9 cellular contexts compared by ENCODE assay signal in the genomic region with DNA sequence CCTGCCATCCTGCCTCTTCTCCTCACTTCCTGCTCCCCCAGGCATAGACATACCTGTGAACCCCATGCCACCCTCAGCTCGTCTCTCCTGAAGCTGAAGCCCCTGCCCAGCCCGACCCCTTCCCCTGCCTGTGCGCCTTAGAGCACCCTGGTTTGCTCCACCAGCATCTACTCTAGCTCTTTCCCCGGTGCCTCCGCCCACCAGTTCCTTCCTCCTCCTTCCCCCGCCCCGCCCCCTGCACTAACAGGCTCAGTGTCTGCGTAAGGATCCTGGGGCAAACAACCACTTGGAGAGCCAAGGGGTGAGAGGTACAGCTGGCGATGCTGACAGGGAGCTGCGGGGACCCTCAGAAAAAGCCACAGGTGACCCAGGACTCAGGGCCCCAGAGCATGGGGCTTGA. TPM values are rescaled to one million over a fixed set of nuclear protein-coding genes. Genes with fewer than 3 reads are reported as not detected.
A peak's percentile ranks its signal among the peaks of the same experiment; 100 is the strongest.
DNase-seq lines count a peak whose midpoint lies in the region; ATAC-seq and TF ChIP-seq lines count a peak whose summit lies in the region.
"Had no signal": no experiment of that assay in that cellular context is flagged by ENCODE, and none has a peak within 500 bp of the region (broad histone marks: within the 10 kb centered on the region; RNA-seq: fewer than 3 reads in every experiment).

No MANE protein-coding gene starts in this region.

- H3K4me1 Mint-ChIP-seq in stimulated activated naive CD8-positive, alpha-beta T cell treated with anti-CD3 and anti-CD28 coated beads, Interleukin-15, Interleukin-2, amounts not matched to agents 100 ng/mL and 50 ng/mL, for 24 hours (ENCODE audit: low read depth) = peaks cover 16% of the 10 kb centered on the region

- H3K36me3 ChIP-seq in left lung = no peaks in the 10 kb centered on the region

- no peak overlapping the region for H3K4me3 ChIP-seq in left lung

- H3K4me1 ChIP-seq in left lung = peaks cover 0 to 15% of the 10 kb centered on the region in 2 donors
- H3K4me1 ChIP-seq in foreskin keratinocyte = no peaks in the 10 kb centered on the region

- TF ChIP-seq CTCF in left lung (IDR thresholded peaks at IDR 0.05) = no peak
- TF ChIP-seq CTCF in foreskin keratinocyte (conservative IDR thresholded peaks at IDR 0.05) = no peak
- TF ChIP-seq CTCF in omental fat pad (IDR thresholded peaks at IDR 0.05) = no peak

- no peaks in the 10 kb centered on the region for H3K9me3 Mint-ChIP-seq in stimulated activated naive CD8-positive, alpha-beta T cell treated with anti-CD3 and anti-CD28 coated beads, Interleukin-15, Interleukin-2, amounts not matched to agents 100 ng/mL and 50 ng/mL, for 24 hours

- peak; percentile 38 for ATAC-seq in left lung
- no peak for ATAC-seq in GM21390 (IDR thresholded peaks at IDR 0.05; ENCODE audit: unreplicated experiment)
- ATAC-seq in foreskin keratinocyte = no peak
- no peak for ATAC-seq in omental fat pad (ENCODE audit: low FRiP score)

- H3K36me3 Mint-ChIP-seq in stimulated activated naive CD8-positive, alpha-beta T cell treated with anti-CD3 and anti-CD28 coated beads, Interleukin-15, Interleukin-2, amounts not matched to agents 100 ng/mL and 50 ng/mL, for 24 hours (ENCODE audit: low read depth) = no peaks in the 10 kb centered on the region

- H3K27ac Mint-ChIP-seq in stimulated activated naive CD8-positive, alpha-beta T cell treated with anti-CD3 and anti-CD28 coated beads, Interleukin-15, Interleukin-2, amounts not matched to agents 100 ng/mL and 50 ng/mL, for 24 hours = no peak overlapping the region

- H3K27me3 ChIP-seq in left lung = peaks cover 0 to 35% of the 10 kb centered on the region in 2 donors
- H3K27me3 ChIP-seq in foreskin keratinocyte = peaks cover 3% of the 10 kb centered on the region

- peak overlapping the region; percentile 23 for H3K4me3 Mint-ChIP-seq in stimulated activated naive CD8-positive, alpha-beta T cell treated with anti-CD3 and anti-CD28 coated beads, Interleukin-15, Interleukin-2, amounts not matched to agents 100 ng/mL and 50 ng/mL, for 24 hours

- no peaks in the 10 kb centered on the region for H3K9me3 ChIP-seq in left lung

- H3K27ac ChIP-seq in left lung (no peak overlapping the region), foreskin keratinocyte (no peak overlapping the region)

- intact Hi-C loops in left lung (cut with DNase I) = no loop called here

- H3K27me3 Mint-ChIP-seq in stimulated activated naive CD8-positive, alpha-beta T cell treated with anti-CD3 and anti-CD28 coated beads, Interleukin-15, Interleukin-2, amounts not matched to agents 100 ng/mL and 50 ng/mL, for 24 hours = no peaks in the 10 kb centered on the region

- DNase-seq in NCI-H524 (lab: John Stamatoyannopoulos, UW) (peak; percentile 65 to 73), NCI-H524 treated with DMSO at 0.1 percent for 48 hours (lab: John Stamatoyannopoulos, UW) (no peak), left lung (peak; percentile 62 to 88), foreskin keratinocyte (no peak), omental fat pad (ENCODE audit: low spot score) (no peak)
- peak; percentile 76 for DNase-seq in activated CD8-positive, alpha-beta memory T cell treated with anti-CD3 and anti-CD28 coated beads, Interleukin-2, amount 50 U/mL, for 48 hours

RNA-seq across cellular contexts. Expression of a gene that starts 1.9 kb away (rescaled TPM):
- total RNA-seq in left lung = not detected
- total RNA-seq in foreskin keratinocyte = not detected in 2 replicates
- polyA plus RNA-seq in foreskin keratinocyte = not detected in 2 replicates
- total RNA-seq in omental fat pad = not detected
- total RNA-seq: pulmonary artery endothelial cell had no signal

RNA-seq across cellular contexts. Expression of a gene that starts 7.6 kb away (rescaled TPM):
- total RNA-seq in left lung (not detected), foreskin keratinocyte (not detected in 2 replicates), omental fat pad (under 1 TPM in 1 of 4 donors, not detected in 3; 0.36 TPM)
- polyA plus RNA-seq in foreskin keratinocyte = not detected in 2 replicates
- total RNA-seq: pulmonary artery endothelial cell had no signal

RNA-seq across cellular contexts. Expression of a gene that starts 43.2 kb away (rescaled TPM):
- total RNA-seq in left lung = 1 to 10 TPM in 1 of 2 donors, not detected in 1; 1.5 TPM
- total RNA-seq in foreskin keratinocyte = 0.03 and 0.04 TPM in 2 replicates
- 0.02 and 0.03 TPM in 2 replicates for polyA plus RNA-seq in foreskin keratinocyte
- total RNA-seq in omental fat pad = 1 to 10 TPM in 2 of 4 donors, under 1 TPM in 2; 0.72 to 2.4 (median 1.4) TPM

Comparison
In these comparisons a context has a peak if more than half of its experiments do, and no peak if none do; other contexts are left out.
1. DNase-seq: peak in NCI-H524 (2 of 2), activated CD8-positive, alpha-beta memory T cell treated with anti-CD3 and anti-CD28 coated beads, Interleukin-2, amount 50 U/mL, for 48 hours (single experiment) and left lung (2 of 2); none in NCI-H524 treated with DMSO at 0.1 percent for 48 hours (single experiment), foreskin keratinocyte (0 of 2) and omental fat pad (single experiment).